ENCODE assay signal across 1 cellular context in genomic region chr18:58481321-58482180, GRCh38.
TF ChIP-seq lines count a peak whose summit lies in the region.

No MANE protein-coding gene starts in this region.

TF ChIP-seq in HepG2, 621 proteins besides CTCF, POLR2A, EP300 and RAD21 (continued from another document and continues in another):
- TF ChIP-seq MYPOP (CRISPR knock-in tag; IDR thresholded peaks at IDR 0.05) (0 out of 2 replicates have a peak, but pooled peaks have one; percentile 47), KMT2A (CRISPR knock-in tag; IDR thresholded peaks at IDR 0.05) (0 out of 2 replicates have a peak, but pooled peaks have one; percentile 25), SIX1 (CRISPR knock-in tag; IDR thresholded peaks at IDR 0.05; ENCODE audit: borderline replicate concordance) (peak; percentile 46; the same call in 1 of the 2 replicates), ZNF414 (CRISPR knock-in tag; IDR thresholded peaks at IDR 0.05) (peak; percentile 60; the same call in 1 of the 2 replicates), ZNF614 (CRISPR knock-in tag; IDR thresholded peaks at IDR 0.05; ENCODE audit: borderline replicate concordance) (peak; percentile 48; the same call in 1 of the 2 replicates), CEBPG (CRISPR knock-in tag; IDR thresholded peaks at IDR 0.05) (peak; percentile 94), BCL6 (CRISPR knock-in tag; IDR thresholded peaks at IDR 0.05) (peak; percentile 54; the same call in 1 of the 2 replicates), TEAD3 (CRISPR knock-in tag; optimal IDR thresholded peaks at IDR 0.05; ENCODE audit: borderline replicate concordance) (peak; percentile 11), ZNF235 (CRISPR knock-in tag; IDR thresholded peaks at IDR 0.05; ENCODE audit: borderline replicate concordance) (no peak), BRD4 (CRISPR knock-in tag; IDR thresholded peaks at IDR 0.05) (peak; percentile 27; the same call in 1 of the 2 replicates), ZGPAT (CRISPR knock-in tag; IDR thresholded peaks at IDR 0.05) (peak; percentile 88), HNF4A (CRISPR knock-in tag; IDR thresholded peaks at IDR 0.05) (peak; percentile 85), ZBTB4 (CRISPR knock-in tag; IDR thresholded peaks at IDR 0.05; ENCODE audit: borderline replicate concordance) (peak; percentile 99), SNAPC5 (CRISPR knock-in tag; IDR thresholded peaks at IDR 0.05; ENCODE audit: borderline replicate concordance) (peak; percentile 70; the same call in 1 of the 2 replicates), ZNF720 (CRISPR knock-in tag; IDR thresholded peaks at IDR 0.05) (no peak), TGIF2 (CRISPR knock-in tag; IDR thresholded peaks at IDR 0.05) (0 out of 2 replicates have a peak, but pooled peaks have one; percentile 35), ZKSCAN8 (CRISPR knock-in tag; IDR thresholded peaks at IDR 0.05; ENCODE audit: borderline replicate concordance) (0 out of 2 replicates have a peak, but pooled peaks have one; percentile 62), IRX3 (CRISPR knock-in tag; IDR thresholded peaks at IDR 0.05; ENCODE audit: borderline replicate concordance, low read depth) (peak; percentile 52; the same call in 1 of the 2 replicates), ONECUT2 (CRISPR knock-in tag; IDR thresholded peaks at IDR 0.05) (peak; percentile 86), KLF12 (CRISPR knock-in tag; IDR thresholded peaks at IDR 0.05; ENCODE audit: borderline replicate concordance) (0 out of 2 replicates have a peak, but pooled peaks have one; percentile 18), HDAC1 (CRISPR knock-in tag; IDR thresholded peaks at IDR 0.05) (peak; percentile 78; the same call in 1 of the 2 replicates), PPARG (CRISPR knock-in tag; conservative IDR thresholded peaks at IDR 0.05) (peak; percentile 23; the same call in 1 of the 2 replicates), THAP11 (CRISPR knock-in tag; IDR thresholded peaks at IDR 0.05) (peak; percentile 69), ZNF800 (CRISPR knock-in tag; IDR thresholded peaks at IDR 0.05) (peak; percentile 57; the same call in 1 of the 2 replicates), NCOR1 (IDR thresholded peaks at IDR 0.05; ENCODE audit: borderline replicate concordance, low read length) (peak; percentile 51; the same call in 1 of the 2 replicates), HOXA3 (CRISPR knock-in tag; IDR thresholded peaks at IDR 0.05) (peak; percentile 35; the same call in 1 of the 2 replicates), ZNF580 (CRISPR knock-in tag; IDR thresholded peaks at IDR 0.05; ENCODE audit: borderline replicate concordance, low read depth) (0 out of 2 replicates have a peak, but pooled peaks have one; percentile 18), ZNF772 (CRISPR knock-in tag; IDR thresholded peaks at IDR 0.05) (no peak), CEBPB (IDR thresholded peaks at IDR 0.05; ENCODE audit: borderline replicate concordance, low read depth, low read length) (peak; percentile 93), FOXK2 (IDR thresholded peaks at IDR 0.05) (0 out of 2 replicates have a peak, but pooled peaks have one; percentile 50), ZNF574 (CRISPR knock-in tag; IDR thresholded peaks at IDR 0.05) (peak; percentile 64), LCORL (IDR thresholded peaks at IDR 0.05) (no peak), LCORL (CRISPR knock-in tag; IDR thresholded peaks at IDR 0.05) (peak; percentile 83), ATF1 (CRISPR knock-in tag; IDR thresholded peaks at IDR 0.05) (peak; percentile 57; the same call in 1 of the 2 replicates), HNF4G (IDR thresholded peaks at IDR 0.05; ENCODE audit: borderline replicate concordance, low read depth, low read length) (no peak), HNF4G (CRISPR knock-in tag; IDR thresholded peaks at IDR 0.05; ENCODE audit: borderline replicate concordance, low read depth) (peak; percentile 64; the same call in 1 of the 2 replicates), ZNF292 (CRISPR knock-in tag; IDR thresholded peaks at IDR 0.05; ENCODE audit: borderline replicate concordance, low read depth) (peak; percentile 49; the same call in 1 of the 2 replicates), ZNF570 (CRISPR knock-in tag; IDR thresholded peaks at IDR 0.05; ENCODE audit: borderline replicate concordance) (no peak), ZNF766 (CRISPR knock-in tag; IDR thresholded peaks at IDR 0.05; ENCODE audit: borderline replicate concordance) (no peak), IRF1 (CRISPR knock-in tag; IDR thresholded peaks at IDR 0.05; ENCODE audit: low read depth) (no peak), ZNF280B (CRISPR knock-in tag; IDR thresholded peaks at IDR 0.05; ENCODE audit: borderline replicate concordance) (no peak), ZNF746 (CRISPR knock-in tag; IDR thresholded peaks at IDR 0.05) (0 out of 2 replicates have a peak, but pooled peaks have one; percentile 15), ARID5B (CRISPR knock-in tag; IDR thresholded peaks at IDR 0.05) (peak; percentile 81)
